Comparison of ENCODE assay signal across 9 cellular contexts in genomic region chr18:77248873-77249582, GRCh38. TPM values are rescaled to one million over a fixed set of nuclear protein-coding genes. Genes with fewer than 3 reads are reported as not detected.
DNase-seq lines count a peak whose midpoint lies in the region; ATAC-seq and TF ChIP-seq lines count a peak whose summit lies in the region.
"Had no signal": no experiment of that assay in that cellular context is flagged by ENCODE, and none has a peak within 500 bp of the region (broad histone marks: within the 10 kb centered on the region; RNA-seq: fewer than 3 reads in every experiment).

No MANE protein-coding gene starts in this region.

- peaks cover 83% of the 10 kb centered on the region for H3K27me3 Mint-ChIP-seq in activated CD8-positive, alpha-beta memory T cell treated with anti-CD3 and anti-CD28 coated beads, Interleukin-2, amount 10 ng/mL, durations not matched to agents 7 days and 5 days

- H3K4me1 Mint-ChIP-seq in activated CD8-positive, alpha-beta memory T cell treated with anti-CD3 and anti-CD28 coated beads, Interleukin-2, amount 10 ng/mL, durations not matched to agents 7 days and 5 days: peaks cover 13% of the 10 kb centered on the region

- intact Hi-C loops in right lobe of liver (cut with DNase I): no loop called here

- peak overlapping the region; percentile 57 for H3K4me3 Mint-ChIP-seq in activated CD8-positive, alpha-beta memory T cell treated with anti-CD3 and anti-CD28 coated beads, Interleukin-2, amount 10 ng/mL, durations not matched to agents 7 days and 5 days

- peak overlapping the region; percentile 14 for H3K4me3 ChIP-seq in astrocyte of the spinal cord (ENCODE audit: low read depth, low read length)
- H3K4me3 ChIP-seq in right lobe of liver: peak overlapping the region in 2 of 3 donors; percentile 11 to 36
- peak overlapping the region; percentile 71 for H3K4me3 ChIP-seq in thoracic aorta
- H3K4me3 ChIP-seq: BLaER1 treated with 17β-estradiol and CSF1 and Interleukin-3, amounts not matched to agents 10 nM and 100 nM had no signal

- no peak for TF ChIP-seq POLR2A in right lobe of liver (IDR thresholded peaks at IDR 0.05)

- H3K36me3 ChIP-seq in right lobe of liver (no peaks in the 10 kb centered on the region), thoracic aorta (no peaks in the 10 kb centered on the region)
- H3K36me3 ChIP-seq: BLaER1 treated with 17β-estradiol and CSF1 and Interleukin-3, amounts not matched to agents 10 nM and 100 nM had no signal

- peaks cover 0 to 20% (median 0%) of the 10 kb centered on the region in 4 donors for H3K4me1 ChIP-seq in right lobe of liver
- H3K4me1 ChIP-seq in thoracic aorta (ENCODE audit: control insufficient read depth in 1 of 2, low read depth in 2 of 2): peaks cover 4 to 14% of the 10 kb centered on the region in 2 donors
- H3K4me1 ChIP-seq: BLaER1 treated with 17β-estradiol and CSF1 and Interleukin-3, amounts not matched to agents 10 nM and 100 nM had no signal

- in situ Hi-C loops in astrocyte of the spinal cord (cut with HindIII; ENCODE audit: low sequenced_read_pairs): no loop called here

- H3K9me3 ChIP-seq in right lobe of liver: no peaks in the 10 kb centered on the region
- H3K9me3 ChIP-seq in thoracic aorta: no peaks in the 10 kb centered on the region

- WGBS in right lobe of liver (ENCODE audit: insufficient coverage, low coverage, low lambda C conversion rate, missing lambda C conversion rate): 8% methylated on average over 20 of the region's 22 CpGs

- peaks cover 2% of the 10 kb centered on the region for H3K9me3 Mint-ChIP-seq in activated CD8-positive, alpha-beta memory T cell treated with anti-CD3 and anti-CD28 coated beads, Interleukin-2, amount 10 ng/mL, durations not matched to agents 7 days and 5 days (ENCODE audit: low read depth)

- peaks cover 2% of the 10 kb centered on the region for H3K36me3 Mint-ChIP-seq in activated CD8-positive, alpha-beta memory T cell treated with anti-CD3 and anti-CD28 coated beads, Interleukin-2, amount 10 ng/mL, durations not matched to agents 7 days and 5 days

- peaks cover 0 to 37% of the 10 kb centered on the region in 2 donors for H3K27me3 ChIP-seq in right lobe of liver
- no peaks in the 10 kb centered on the region for H3K27me3 ChIP-seq in thoracic aorta (replicated peaks; ENCODE audit: insufficient read depth)
- H3K27me3 ChIP-seq: BLaER1 treated with 17β-estradiol and CSF1 and Interleukin-3, amounts not matched to agents 10 nM and 100 nM had no signal

- CTCF ChIA-PET in activated CD8-positive, alpha-beta memory T cell treated with anti-CD3 and anti-CD28 coated beads, Interleukin-2, amount 10 ng/mL, durations not matched to agents 7 days and 5 days (lab: Charles Lee): interaction anchor here (1.6 kb wide), 1 partner anchor 14 kb away, joined by 3 read pairs; no protein-coding TSS in a partner anchor

- no peak for DNase-seq in activated CD8-positive, alpha-beta memory T cell treated with anti-CD3 and anti-CD28 coated beads, Interleukin-2, amount 10 ng/mL, durations not matched to agents 7 days and 5 days
- no peak for DNase-seq in activated CD8-positive, alpha-beta memory T cell treated with anti-CD3 and anti-CD28 coated beads for 24 hours
- DNase-seq in astrocyte of the spinal cord (ENCODE audit: low read depth, low spot score) (no peak), right lobe of liver (no peak), thoracic aorta (ENCODE audit: low spot score) (no peak), glomerular visceral epithelial cell (ENCODE audit: extremely low spot score) (no peak), ureter (ENCODE audit: low spot score) (no peak)

- peak overlapping the region; percentile 9 for H3K27ac Mint-ChIP-seq in activated CD8-positive, alpha-beta memory T cell treated with anti-CD3 and anti-CD28 coated beads, Interleukin-2, amount 10 ng/mL, durations not matched to agents 7 days and 5 days

- H3K27ac ChIP-seq in right lobe of liver: no peak overlapping the region
- H3K27ac ChIP-seq in thoracic aorta: no peak overlapping the region
- H3K27ac ChIP-seq: BLaER1 treated with 17β-estradiol and CSF1 and Interleukin-3, amounts not matched to agents 10 nM and 100 nM had no signal

- TF ChIP-seq CTCF in astrocyte of the spinal cord (IDR thresholded peaks at IDR 0.05; ENCODE audit: low read depth, low read length) (no peak), right lobe of liver (IDR thresholded peaks at IDR 0.05) (no peak), thoracic aorta (IDR thresholded peaks at IDR 0.05) (no peak)

- ATAC-seq in activated CD8-positive, alpha-beta memory T cell treated with anti-CD3 and anti-CD28 coated beads, Interleukin-2, amount 10 ng/mL, durations not matched to agents 7 days and 5 days: peak; percentile 27
- ATAC-seq in right lobe of liver (peak in 1 of 4 donors; percentile 9), thoracic aorta (ENCODE audit: insufficient number of reproducible peaks, low FRiP score, low read depth) (no peak), GM18873 (IDR thresholded peaks at IDR 0.05; ENCODE audit: low FRiP score, unreplicated experiment) (no peak)

RNA-seq across cellular contexts. Expression of gene GALR1, which starts 0.6 kb away (rescaled TPM):
- total RNA-seq in activated CD8-positive, alpha-beta memory T cell treated with anti-CD3 and anti-CD28 coated beads, Interleukin-2, amount 10 ng/mL, durations not matched to agents 7 days and 5 days: not detected
- under 1 TPM in 1 of 6 experiments, not detected in 5; 0.05 TPM for total RNA-seq in right lobe of liver
- total RNA-seq in thoracic aorta: under 1 TPM; under 0.01 to 0.28 TPM
- not detected for total RNA-seq in ureter

Comparison
In these comparisons a context has a peak if more than half of its experiments do, and no peak if none do; other contexts are left out.
1. H3K4me3 ChIP-seq: peak in every context shown above with its lines; median percentile 71 in thoracic aorta; 24 in right lobe of liver; 14 in astrocyte of the spinal cord.